Comparison of ENCODE assay signal across 8 cellular contexts in the genomic region with DNA sequence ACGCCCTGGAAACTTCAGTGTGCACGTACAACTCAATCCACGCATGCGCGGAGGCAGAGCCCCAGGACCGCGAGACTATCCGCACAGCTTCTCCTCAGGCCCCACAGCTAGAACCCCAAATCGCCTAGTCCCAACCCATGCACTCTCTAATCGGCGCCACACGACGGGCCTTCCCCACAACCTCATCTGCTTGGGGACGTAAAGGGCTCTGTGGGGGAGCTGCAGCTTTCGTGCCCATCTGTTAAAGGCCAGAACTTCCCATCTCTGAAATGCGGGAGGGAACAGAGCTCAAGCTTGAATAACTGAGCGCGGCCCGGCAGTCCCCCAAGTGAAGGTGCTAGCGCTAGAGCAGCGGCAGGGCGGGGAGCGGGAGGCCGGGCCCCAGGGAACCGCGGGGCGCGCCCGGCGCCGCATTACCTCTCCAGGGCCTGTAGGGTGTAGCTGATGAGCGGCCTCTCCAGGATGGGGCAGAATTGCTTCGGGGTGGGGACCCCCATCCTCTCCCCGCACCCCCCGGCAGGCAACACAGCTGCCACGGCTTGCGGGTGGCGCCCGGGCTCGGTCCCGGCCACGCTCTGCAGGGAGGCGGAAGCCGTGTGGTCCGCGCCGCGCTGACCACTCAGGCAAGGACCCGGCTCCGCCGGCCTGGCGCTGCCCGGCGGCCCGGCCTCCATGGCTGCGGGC. TPM values are rescaled to one million over a fixed set of nuclear protein-coding genes. Genes with fewer than 3 reads are reported as not detected.
A peak's percentile ranks its signal among the peaks of the same experiment; 100 is the strongest.
DNase-seq lines count a peak whose midpoint lies in the region; ATAC-seq, FAIRE-seq and TF ChIP-seq lines count a peak whose summit lies in the region.

No MANE protein-coding gene starts in this region.

- no peaks in the 10 kb centered on the region for H3K27me3 ChIP-seq in pancreas
- H3K27me3 ChIP-seq in thyroid gland: no peaks in the 10 kb centered on the region

- TF ChIP-seq POLR2A in thyroid gland (IDR thresholded peaks at IDR 0.05): peak; percentile 58 to 95

- no peaks in the 10 kb centered on the region for H3K27me3 Mint-ChIP-seq in activated naive CD8-positive, alpha-beta T cell treated with anti-CD3 and anti-CD28 coated beads, Interleukin-2, amount 10 ng/mL, durations not matched to agents 7 days and 5 days

- peak; percentile 59 for DNase-seq in GM04503 (ENCODE audit: low read depth)
- DNase-seq in HEK293T (ENCODE audit: extremely low spot score): peak; percentile 84
- peak; percentile 89 for DNase-seq in NCI-H1092 (lab: John Stamatoyannopoulos, UW)
- DNase-seq in SKM-1 treated with dmso at 0.1 percent for 144 hours (lab: John Stamatoyannopoulos, UW; ENCODE audit: unreplicated experiment): peak; percentile 61
- DNase-seq in activated naive CD8-positive, alpha-beta T cell treated with anti-CD3 and anti-CD28 coated beads, Interleukin-2, amount 10 ng/mL, durations not matched to agents 7 days and 5 days: peak; percentile 85
- DNase-seq in Right ventricle myocardium superior: peak; percentile 91
- peak; percentile 83 to 94 (median 86) for DNase-seq in pancreas
- DNase-seq in thyroid gland: peak; percentile 88 to 90

- POLR2A ChIA-PET in HEK293T (lab: Yijun Ruan, JAX): interaction anchor here (0.5 to 2.2 kb wide), 20 partner anchors 9 to 325 kb away, joined by 3 to 13 read pairs (median 4); a partner anchor contains a TSS
- POLR2A ChIA-PET in activated naive CD8-positive, alpha-beta T cell treated with anti-CD3 and anti-CD28 coated beads, Interleukin-2, amount 10 ng/mL, durations not matched to agents 7 days and 5 days (lab: Charles Lee): interaction anchor here (0.8 to 2.7 kb wide), 9 partner anchors 12 to 877 kb away, joined by 3 to 23 read pairs (median 5); a partner anchor contains a TSS

- H3K36me3 ChIP-seq in pancreas: no peaks in the 10 kb centered on the region
- no peaks in the 10 kb centered on the region for H3K36me3 ChIP-seq in thyroid gland

- peak overlapping the region; percentile 47 to 79 (median 62) for H3K4me3 ChIP-seq in pancreas
- H3K4me3 ChIP-seq in thyroid gland (replicated peaks in 1 of 3): peak overlapping the region; percentile 51 to 70 (median 63)

- peak overlapping the region; percentile 90 for H3K4me3 Mint-ChIP-seq in activated naive CD8-positive, alpha-beta T cell treated with anti-CD3 and anti-CD28 coated beads, Interleukin-2, amount 10 ng/mL, durations not matched to agents 7 days and 5 days

- ATAC-seq in activated naive CD8-positive, alpha-beta T cell treated with anti-CD3 and anti-CD28 coated beads, Interleukin-2, amount 10 ng/mL, durations not matched to agents 7 days and 5 days (ENCODE audit: low read depth): peak; percentile 94
- peak; percentile 95 for ATAC-seq in Right ventricle myocardium superior (ENCODE audit: poor library complexity)
- ATAC-seq in pancreas: peak; percentile 85 to 93 (median 88)

- peaks cover 15% of the 10 kb centered on the region for H3K4me1 Mint-ChIP-seq in activated naive CD8-positive, alpha-beta T cell treated with anti-CD3 and anti-CD28 coated beads, Interleukin-2, amount 10 ng/mL, durations not matched to agents 7 days and 5 days

- peaks cover 6% of the 10 kb centered on the region for H3K36me3 Mint-ChIP-seq in activated naive CD8-positive, alpha-beta T cell treated with anti-CD3 and anti-CD28 coated beads, Interleukin-2, amount 10 ng/mL, durations not matched to agents 7 days and 5 days

- intact Hi-C loops in Right ventricle myocardium superior (cut with DNase I): no loop called here
- intact Hi-C loops in pancreas (cut with DNase I): no loop called here
- intact Hi-C loops in thyroid gland (cut with DNase I): no loop called here

- H3K4me1 ChIP-seq in pancreas (peaks cover 0 to 13% (median 9%) of the 10 kb centered on the region in 3 donors), thyroid gland (peaks cover 13 to 25% of the 10 kb centered on the region in 2 donors)

- FAIRE-seq in pancreas (lab: Jason Lieb, UNC): no peak

- H3K27ac ChIP-seq in pancreas: peak overlapping the region; percentile 93 to 99 (median 96)
- peak overlapping the region; percentile 94 to 99 (median 98) for H3K27ac ChIP-seq in thyroid gland

- CTCF ChIA-PET in HEK293T (lab: Yijun Ruan, JAX): interaction anchor here (1.1 to 1.3 kb wide), 3 partner anchors 13 to 152 kb away, joined by 3 to 4 read pairs (median 3); no protein-coding TSS in a partner anchor

- TF ChIP-seq CTCF in pancreas (IDR thresholded peaks at IDR 0.05) (peak in 1 of 4 donors; percentile 25), thyroid gland (IDR thresholded peaks at IDR 0.05) (peak in 3 of 6 experiments; percentile 14 to 48 (median 25))

- H3K9me3 ChIP-seq in pancreas: no peaks in the 10 kb centered on the region
- no peaks in the 10 kb centered on the region for H3K9me3 ChIP-seq in thyroid gland

- peaks cover 7% of the 10 kb centered on the region for H3K9me3 Mint-ChIP-seq in activated naive CD8-positive, alpha-beta T cell treated with anti-CD3 and anti-CD28 coated beads, Interleukin-2, amount 10 ng/mL, durations not matched to agents 7 days and 5 days

- WGBS in pancreas, 2 donors: 0 to 1% methylated on average over 41 to 56 of the region's 56 CpGs
- 1 to 2% methylated on average over 9 to 22 of the region's 56 CpGs for WGBS in thyroid gland, 2 donors

- peak overlapping the region; percentile 97 for H3K27ac Mint-ChIP-seq in activated naive CD8-positive, alpha-beta T cell treated with anti-CD3 and anti-CD28 coated beads, Interleukin-2, amount 10 ng/mL, durations not matched to agents 7 days and 5 days

TF ChIP-seq in HEK293T, 16 proteins besides CTCF, POLR2A, EP300 and RAD21:
- peak; percentile 79 for TF ChIP-seq L3MBTL2 (conservative IDR thresholded peaks at IDR 0.05)
- TF ChIP-seq ZNF384 (IDR thresholded peaks at IDR 0.05): no peak

RNA-seq across cellular contexts. Expression of a gene that starts 0.5 kb away (rescaled TPM):
- 1 to 10 TPM in 1 of 2 experiments, under 1 TPM in 1; 0.89 to 1.1 TPM for total RNA-seq in activated naive CD8-positive, alpha-beta T cell treated with anti-CD3 and anti-CD28 coated beads, Interleukin-2, amount 10 ng/mL, durations not matched to agents 7 days and 5 days
- 8.7 TPM for total RNA-seq in Right ventricle myocardium superior
- total RNA-seq in pancreas: 1 to 10 TPM; 1.3 to 2.2 (median 1.8) TPM
- under 1 TPM; 0.53 to 0.56 TPM for polyA plus RNA-seq in pancreas
- 1 to 10 TPM; 1.5 to 4.0 (median 2.8) TPM for total RNA-seq in thyroid gland

RNA-seq across cellular contexts. Expression of a gene that starts 44.7 kb away (rescaled TPM):
- total RNA-seq in activated naive CD8-positive, alpha-beta T cell treated with anti-CD3 and anti-CD28 coated beads, Interleukin-2, amount 10 ng/mL, durations not matched to agents 7 days and 5 days: not detected
- total RNA-seq in Right ventricle myocardium superior: 0.67 TPM
- total RNA-seq in pancreas: under 1 TPM in 4 of 6 donors, not detected in 2; 0.12 to 0.25 (median 0.18) TPM
- 1 to 10 TPM in 1 of 2 donors, not detected in 1; 1.3 TPM for polyA plus RNA-seq in pancreas
- 1 to 10 TPM in 3 of 4 donors, not detected in 1; 1.1 to 4.6 (median 2.7) TPM for total RNA-seq in thyroid gland

Comparison
In these comparisons a context has a peak if more than half of its experiments do, and no peak if none do; other contexts are left out.
1. Peak in every context shown above with its lines: DNase-seq, ATAC-seq, H3K4me3 ChIP-seq and H3K27ac ChIP-seq.